Comparison of ENCODE assay signal across 8 cellular contexts in genomic region chr12:116455540-116456306, GRCh38.
DNase-seq lines count a peak whose midpoint lies in the region; ATAC-seq and TF ChIP-seq lines count a peak whose summit lies in the region.

No MANE protein-coding gene starts in this region.

- peaks cover 20% of the 10 kb centered on the region for H3K27me3 Mint-ChIP-seq in progenitor cell of endocrine pancreas

- H3K36me3 Mint-ChIP-seq in progenitor cell of endocrine pancreas (ENCODE audit: insufficient read depth), result no peaks in the 10 kb centered on the region
- H3K36me3 Mint-ChIP-seq in activated naive CD4-positive, alpha-beta T cell treated with anti-CD3 and anti-CD28 coated beads, Interleukin-2, amount 50 U/mL, for 72 hours, result no peaks in the 10 kb centered on the region

- DNase-seq in GM03348 (ENCODE audit: low spot score) (peak; percentile 77), RWPE1 (ENCODE audit: low spot score) (peak; percentile 71), foreskin melanocyte (peak; percentile 74), progenitor cell of endocrine pancreas (ENCODE audit: low spot score, unreplicated experiment) (no peak), GM20000 (ENCODE audit: low spot score) (no peak), inferior parietal cortex (ENCODE audit: extremely low spot score) (no peak), NCI-H146 (lab: John Stamatoyannopoulos, UW) (no peak)
- no peak for DNase-seq in activated naive CD4-positive, alpha-beta T cell treated with anti-CD3 and anti-CD28 coated beads, Interleukin-2, amount 50 U/mL, for 72 hours (ENCODE audit: low spot score in 2 of 2)

- peak overlapping the region; percentile 91 for H3K27ac ChIP-seq in RWPE1

- H3K9me3 Mint-ChIP-seq in progenitor cell of endocrine pancreas (ENCODE audit: low read depth), result no peaks in the 10 kb centered on the region
- no peaks in the 10 kb centered on the region for H3K9me3 Mint-ChIP-seq in activated naive CD4-positive, alpha-beta T cell treated with anti-CD3 and anti-CD28 coated beads, Interleukin-2, amount 50 U/mL, for 72 hours

- CTCF ChIA-PET in RWPE1 (lab: Yijun Ruan, JAX), result interaction anchor here (0.9 kb wide), 1 partner anchor 53 kb away, joined by 3 read pairs; no protein-coding TSS in a partner anchor

- no peak for TF ChIP-seq CTCF in RWPE1 (conservative IDR thresholded peaks at IDR 0.05; ENCODE audit: low read depth)
- TF ChIP-seq CTCF in progenitor cell of endocrine pancreas (IDR thresholded peaks at IDR 0.05; ENCODE audit: unreplicated experiment), result no peak
- TF ChIP-seq CTCF in GM20000 (IDR thresholded peaks at IDR 0.05; ENCODE audit: extremely low read depth, missing control alignments), result no peak

- H3K4me1 Mint-ChIP-seq in progenitor cell of endocrine pancreas (ENCODE audit: low read depth), result no peaks in the 10 kb centered on the region

- H3K27ac Mint-ChIP-seq in progenitor cell of endocrine pancreas, result peak overlapping the region; percentile 37
- H3K27ac Mint-ChIP-seq in activated naive CD4-positive, alpha-beta T cell treated with anti-CD3 and anti-CD28 coated beads, Interleukin-2, amount 50 U/mL, for 72 hours, result no peak overlapping the region

- POLR2A ChIA-PET in RWPE1 (lab: Yijun Ruan, JAX; ENCODE audit: low non-redundant PET), result interaction anchor here (0.6 kb wide), 1 partner anchor 11 kb away, joined by 3 read pairs; no protein-coding TSS in a partner anchor

- ATAC-seq in activated naive CD4-positive, alpha-beta T cell treated with anti-CD3 and anti-CD28 coated beads, Interleukin-2, amount 50 U/mL, for 72 hours, result no peak

- H3K4me3 Mint-ChIP-seq in progenitor cell of endocrine pancreas (ENCODE audit: low read depth), result no peak overlapping the region

Comparison
In these comparisons a context has a peak if more than half of its experiments do, and no peak if none do; other contexts are left out.
1. DNase-seq: peak in GM03348 (single experiment), RWPE1 (single experiment) and foreskin melanocyte (single experiment); none in progenitor cell of endocrine pancreas (single experiment), GM20000 (single experiment), inferior parietal cortex (single experiment), activated naive CD4-positive, alpha-beta T cell treated with anti-CD3 and anti-CD28 coated beads, Interleukin-2, amount 50 U/mL, for 72 hours (0 of 2) and NCI-H146 (single experiment).